Comparison of ENCODE assay signal across 20 cellular contexts in genomic region chr6:160996316-160996715, GRCh38. TPM values are rescaled to one million over a fixed set of nuclear protein-coding genes. Genes with fewer than 3 reads are reported as not detected.
DNase-seq lines count a peak whose midpoint lies in the region; ATAC-seq and TF ChIP-seq lines count a peak whose summit lies in the region.
"Had no signal": no experiment of that assay in that cellular context is flagged by ENCODE, and none has a peak within 500 bp of the region (broad histone marks: within the 10 kb centered on the region; RNA-seq: fewer than 3 reads in every experiment).

No MANE protein-coding gene starts in this region.

- H3K9me3 Mint-ChIP-seq in MCF 10A (ENCODE audit: unreplicated experiment): no peaks in the 10 kb centered on the region
- no peaks in the 10 kb centered on the region for H3K9me3 Mint-ChIP-seq in activated CD4-positive, alpha-beta memory T cell treated with anti-CD3 and anti-CD28 coated beads, Interleukin-2, amount 10 ng/mL, durations not matched to agents 7 days and 5 days
- H3K9me3 Mint-ChIP-seq: activated CD8-positive, alpha-beta T cell treated with anti-CD3 and anti-CD28 coated beads for 36 hours; mesothelial cell of epicardium; nephron progenitor cell had no signal

- CTCF ChIA-PET in HCT116 (lab: Charles Lee) (no interaction called here), MCF 10A (lab: Yijun Ruan, JAX) (interaction anchor here (0.7 to 9.9 kb wide), 3 partner anchors 67 to 377 kb away, joined by 3 to 117 read pairs (median 19); no protein-coding TSS in a partner anchor)
- CTCF ChIA-PET in activated CD4-positive, alpha-beta memory T cell treated with anti-CD3 and anti-CD28 coated beads, Interleukin-2, amount 10 ng/mL, durations not matched to agents 7 days and 5 days (lab: Charles Lee): no interaction called here

- peaks cover 3 to 12% of the 10 kb centered on the region in 2 experiments; a peak in 3 of 4 replicates for H3K4me1 ChIP-seq in HCT116 (ENCODE audit: control insufficient read depth in 1 of 2, insufficient read depth in 2 of 2, low read length in 2 of 2)
- H3K4me1 ChIP-seq in foreskin keratinocyte: peaks cover 21% of the 10 kb centered on the region

- RAD21 ChIA-PET in HCT116 (lab: Charles Lee; ENCODE audit: low non-redundant PET in 1 of 2, low total read pairs in 2 of 2, uncharacterized antibody in 2 of 2, unreplicated experiment in 2 of 2): no interaction called here

- peak overlapping the region; percentile 85 for H3K27ac Mint-ChIP-seq in MCF 10A (ENCODE audit: low read depth, unreplicated experiment)
- no peak overlapping the region for H3K27ac Mint-ChIP-seq in activated CD4-positive, alpha-beta memory T cell treated with anti-CD3 and anti-CD28 coated beads, Interleukin-2, amount 10 ng/mL, durations not matched to agents 7 days and 5 days
- H3K27ac Mint-ChIP-seq: activated CD8-positive, alpha-beta T cell treated with anti-CD3 and anti-CD28 coated beads for 36 hours; mesothelial cell of epicardium; nephron progenitor cell had no signal

- BruUV-seq in HCT116 (replicated peaks; lab: Mats Ljungman, UMichigan): no TSS peak
- BruUV-seq in MCF 10A (replicated peaks; lab: Mats Ljungman, UMichigan): no TSS peak

- H3K27me3 ChIP-seq in HCT116 (ENCODE audit: insufficient read depth, low read length) (no peaks in the 10 kb centered on the region), foreskin keratinocyte (no peaks in the 10 kb centered on the region)
- H3K27me3 ChIP-seq: brain microvascular endothelial cell had no signal

- TF ChIP-seq CTCF in HCT116 (IDR thresholded peaks at IDR 0.05 in 2 of 3, conservative IDR thresholded peaks at IDR 0.05 in 1 of 3; ENCODE audit: borderline replicate concordance in 1 of 3, insufficient read depth in 1 of 3, low read depth in 2 of 3, low read length in 2 of 3) (no peak), MCF 10A (IDR thresholded peaks at IDR 0.05; ENCODE audit: unreplicated experiment) (no peak), foreskin keratinocyte (conservative IDR thresholded peaks at IDR 0.05) (no peak)

- H3K4me3 Mint-ChIP-seq in MCF 10A (ENCODE audit: unreplicated experiment): no peak overlapping the region
- H3K4me3 Mint-ChIP-seq in activated CD4-positive, alpha-beta memory T cell treated with anti-CD3 and anti-CD28 coated beads, Interleukin-2, amount 10 ng/mL, durations not matched to agents 7 days and 5 days: no peak overlapping the region
- H3K4me3 Mint-ChIP-seq: activated CD8-positive, alpha-beta T cell treated with anti-CD3 and anti-CD28 coated beads for 36 hours; mesothelial cell of epicardium; nephron progenitor cell had no signal

- POLR2A ChIA-PET in HCT116 (lab: Charles Lee): no interaction called here
- POLR2A ChIA-PET in MCF 10A (lab: Yijun Ruan, JAX): interaction anchor here (0.9 kb wide), 1 partner anchor 14 kb away, joined by 3 read pairs; no protein-coding TSS in a partner anchor
- POLR2A ChIA-PET in activated CD4-positive, alpha-beta memory T cell treated with anti-CD3 and anti-CD28 coated beads, Interleukin-2, amount 10 ng/mL, durations not matched to agents 7 days and 5 days (lab: Charles Lee): no interaction called here

- H4K20me1 ChIP-seq in HCT116 (ENCODE audit: insufficient read depth): peaks cover 5% of the 10 kb centered on the region; the same call in 1 of the 2 replicates

- H3K27me3 Mint-ChIP-seq in MCF 10A (ENCODE audit: insufficient read depth, unreplicated experiment): no peaks in the 10 kb centered on the region
- H3K27me3 Mint-ChIP-seq in activated CD4-positive, alpha-beta memory T cell treated with anti-CD3 and anti-CD28 coated beads, Interleukin-2, amount 10 ng/mL, durations not matched to agents 7 days and 5 days: no peaks in the 10 kb centered on the region
- H3K27me3 Mint-ChIP-seq: activated CD8-positive, alpha-beta T cell treated with anti-CD3 and anti-CD28 coated beads for 36 hours had no signal

- no peak overlapping the region for H3K9ac ChIP-seq in HCT116 (ENCODE audit: low read length)

- no peak for TF ChIP-seq RAD21 in HCT116 (IDR thresholded peaks at IDR 0.05; ENCODE audit: low read depth)

- H3K27ac ChIP-seq in HCT116 (ENCODE audit: low read depth, low read length) (no peak overlapping the region), foreskin keratinocyte (peak overlapping the region; percentile 32)
- H3K27ac ChIP-seq: A549, brain microvascular endothelial cell, WERI-Rb-1 had no signal

- peak overlapping the region; percentile 5; the same call in 1 of the 2 replicates for H3K4me2 ChIP-seq in HCT116 (ENCODE audit: low read length)
- H3K4me2 ChIP-seq: A549 had no signal

- no peaks in the 10 kb centered on the region for H3K36me3 ChIP-seq in HCT116 (ENCODE audit: control insufficient read depth in 1 of 2, insufficient read depth in 2 of 2, low read length in 2 of 2)
- H3K36me3 ChIP-seq: brain microvascular endothelial cell had no signal

- H3K4me1 Mint-ChIP-seq in MCF 10A (ENCODE audit: insufficient read depth, unreplicated experiment): peaks cover 10% of the 10 kb centered on the region
- H3K4me1 Mint-ChIP-seq in activated CD4-positive, alpha-beta memory T cell treated with anti-CD3 and anti-CD28 coated beads, Interleukin-2, amount 10 ng/mL, durations not matched to agents 7 days and 5 days: peaks cover 25% of the 10 kb centered on the region

- no peak overlapping the region for H3K4me3 ChIP-seq in HCT116 (replicated peaks in 1 of 2; ENCODE audit: low read depth in 1 of 2, low read length in 2 of 2)
- H3K4me3 ChIP-seq: A549 had no signal

- ATAC-seq in HCT116 (no peak), foreskin keratinocyte (peak; percentile 84), GM18870 (IDR thresholded peaks at IDR 0.05; ENCODE audit: unreplicated experiment) (no peak), GM19351 (IDR thresholded peaks at IDR 0.05; ENCODE audit: unreplicated experiment) (no peak)
- ATAC-seq in activated CD4-positive, CD25-positive, alpha-beta regulatory T cell treated with anti-CD3 and anti-CD28 coated beads, Interleukin-2, amount 50 U/mL, for 24 hours: no peak
- ATAC-seq: A549; activated CD8-positive, alpha-beta T cell treated with anti-CD3 and anti-CD28 coated beads for 36 hours had no signal

- H3K79me2 ChIP-seq in HCT116 (ENCODE audit: insufficient read depth, low read length): peaks cover 89% of the 10 kb centered on the region

- H3K9me2 ChIP-seq in HCT116 (ENCODE audit: insufficient read depth): no peaks in the 10 kb centered on the region

- no peak for TF ChIP-seq POLR2A in HCT116 (IDR thresholded peaks at IDR 0.05; ENCODE audit: borderline replicate concordance, extremely low read depth, insufficient read depth, insufficient read length)

- intact Hi-C loops in HCT116 (cut with micrococcal nuclease): no loop called here
- intact Hi-C loops in MCF 10A (cut with micrococcal nuclease): no loop called here

- no peaks in the 10 kb centered on the region for H3K9me3 ChIP-seq in HCT116 (ENCODE audit: control insufficient read depth in 1 of 2, insufficient read depth in 1 of 2, low read depth in 1 of 2, low read length in 2 of 2)
- H3K9me3 ChIP-seq: A549 had no signal

- no peak overlapping the region for H2AFZ ChIP-seq in HCT116 (ENCODE audit: low read depth, low read length, poor library complexity, severe bottlenecking)

- H3K36me3 Mint-ChIP-seq in MCF 10A (ENCODE audit: insufficient read depth, unreplicated experiment): peaks cover 6% of the 10 kb centered on the region
- peaks cover 7% of the 10 kb centered on the region for H3K36me3 Mint-ChIP-seq in activated CD4-positive, alpha-beta memory T cell treated with anti-CD3 and anti-CD28 coated beads, Interleukin-2, amount 10 ng/mL, durations not matched to agents 7 days and 5 days (ENCODE audit: low read depth)
- H3K36me3 Mint-ChIP-seq: mesothelial cell of epicardium had no signal

- DNase-seq in AML-193 (lab: John Stamatoyannopoulos, UW) (peak; percentile 16 to 20), HCT116 (ENCODE audit: low read depth, low spot score) (no peak), MCF 10A (ENCODE audit: unreplicated experiment) (peak; percentile 37), foreskin keratinocyte (peak; percentile 69 to 83)
- DNase-seq in activated CD4-positive, alpha-beta memory T cell treated with anti-CD3 and anti-CD28 coated beads, Interleukin-2, amount 10 ng/mL, durations not matched to agents 7 days and 5 days: no peak
- DNase-seq: brain microvascular endothelial cell, C1 segment of cervical spinal cord, IMR-90, NCI-H1048, NCI-H2081, NCI-H524, nephron progenitor cell, SHP77, WERI-Rb-1 had no signal

TF ChIP-seq in HCT116, 20 proteins besides CTCF, POLR2A, EP300 and RAD21:
- no peak for TF ChIP-seq TCF7L2 (IDR thresholded peaks at IDR 0.05; ENCODE audit: borderline replicate concordance, extremely low read depth, insufficient read depth, insufficient read length)
- TF ChIP-seq FOSL1 (IDR thresholded peaks at IDR 0.05; ENCODE audit: low read depth): peak; percentile 53
- no peak; the same call in 1 of the 2 replicates for TF ChIP-seq SP1 (IDR thresholded peaks at IDR 0.05; ENCODE audit: low read depth)
- no peak for TF ChIP-seq CEBPB (IDR thresholded peaks at IDR 0.05; ENCODE audit: low read depth)

RNA-seq across cellular contexts. Expression of gene MAP3K4, which starts 4.7 kb away (rescaled TPM):
- total RNA-seq in HCT116 (2021; ENCODE audit: unreplicated experiment) (46.5 TPM), MCF 10A (2022) (30.9 and 38.7 TPM in 2 replicates), foreskin keratinocyte (25.0 and 26.1 TPM in 2 replicates)
- polyA plus RNA-seq in HCT116 (2012): 18.1 and 21.6 TPM in 2 replicates
- 9.7 and 11.7 TPM in 2 replicates for polyA plus RNA-seq in foreskin keratinocyte
- 10 to 100 TPM; 40.0 to 50.6 TPM for total RNA-seq in activated CD4-positive, alpha-beta memory T cell treated with anti-CD3 and anti-CD28 coated beads, Interleukin-2, amount 10 ng/mL, durations not matched to agents 7 days and 5 days

Comparison
In these comparisons a context has a peak if more than half of its experiments do, and no peak if none do; other contexts are left out.
1. DNase-seq: peak in AML-193 (2 of 2), MCF 10A (single experiment) and foreskin keratinocyte (2 of 2); none in HCT116 (single experiment) and activated CD4-positive, alpha-beta memory T cell treated with anti-CD3 and anti-CD28 coated beads, Interleukin-2, amount 10 ng/mL, durations not matched to agents 7 days and 5 days (single experiment).